In the genomic region with DNA sequence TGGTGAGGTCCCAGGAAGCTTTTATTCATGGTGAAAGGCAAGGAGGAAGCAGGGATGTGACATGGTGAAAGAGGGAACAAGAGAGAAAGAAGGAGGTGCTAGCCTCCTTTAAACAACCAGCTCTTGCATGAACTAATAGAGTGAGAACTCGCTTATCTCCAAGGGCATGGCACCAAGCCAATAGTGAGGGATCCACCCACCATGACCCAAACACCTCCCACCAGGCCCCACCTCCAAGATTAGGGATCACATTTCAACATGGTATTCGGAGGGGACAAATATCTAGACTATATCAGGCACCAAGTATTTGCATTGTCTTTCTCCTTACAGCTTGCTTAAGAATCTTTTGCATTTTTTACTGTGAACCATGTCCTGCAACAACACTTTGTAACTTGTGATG, we compare ENCODE assay signal across 14 cellular contexts.
A peak's percentile ranks its signal among the peaks of the same experiment; 100 is the strongest.
DNase-seq lines count a peak whose midpoint lies in the region; ATAC-seq and TF ChIP-seq lines count a peak whose summit lies in the region.
"Had no signal": no experiment of that assay in that cellular context is flagged by ENCODE, and none has a peak within 500 bp of the region (broad histone marks: within the 10 kb centered on the region; RNA-seq: fewer than 3 reads in every experiment).

No MANE protein-coding gene starts in this region.

- WGBS in adrenal gland, 4 donors = 14 to 30% (median 22%) methylated on average over 2 of the region's 2 CpGs
- WGBS in lung, 2 donors = 24 to 67% methylated on average over 2 of the region's 2 CpGs

- no peaks in the 10 kb centered on the region for H3K9me3 Mint-ChIP-seq in Calu3 (ENCODE audit: low read depth, unreplicated experiment)
- H3K9me3 Mint-ChIP-seq: activated CD4-positive, alpha-beta T cell treated with anti-CD3 and anti-CD28 coated beads, Interleukin-2, amount 10 ng/mL, durations not matched to agents 24 days and 14 days; activated naive CD4-positive, alpha-beta T cell treated with anti-CD3 and anti-CD28 coated beads, Interleukin-2, amount 50 U/mL, for 24 hours had no signal

- intact Hi-C loops in Calu3 (cut with micrococcal nuclease; ENCODE audit: unreplicated experiment) (no loop called here), adrenal gland (cut with DNase I) (no loop called here)

- H3K4me3 ChIP-seq in adrenal gland (no peak overlapping the region), lung (no peak overlapping the region), HAP-1 (no peak overlapping the region)

- H3K4me1 Mint-ChIP-seq in Calu3 (ENCODE audit: low read depth, unreplicated experiment) = peaks cover 8% of the 10 kb centered on the region
- H3K4me1 Mint-ChIP-seq: activated CD4-positive, alpha-beta T cell treated with anti-CD3 and anti-CD28 coated beads, Interleukin-2, amount 10 ng/mL, durations not matched to agents 24 days and 14 days; activated naive CD4-positive, alpha-beta T cell treated with anti-CD3 and anti-CD28 coated beads, Interleukin-2, amount 50 U/mL, for 24 hours had no signal

- H3K9me3 ChIP-seq in adrenal gland (replicated peaks in 1 of 3) (no peaks in the 10 kb centered on the region), lung (ENCODE audit: control insufficient read depth in 2 of 2, insufficient read depth in 1 of 2, low read length in 1 of 2) (no peaks in the 10 kb centered on the region), HAP-1 (no peaks in the 10 kb centered on the region)

- H3K27me3 ChIP-seq in adrenal gland (no peaks in the 10 kb centered on the region), lung (ENCODE audit: control insufficient read depth, insufficient read depth) (no peaks in the 10 kb centered on the region), HAP-1 (ENCODE audit: low read depth) (no peaks in the 10 kb centered on the region; the same call in 1 of the 2 replicates)

- CTCF ChIA-PET in Calu3 (lab: Charles Lee) = no interaction called here

- no peak overlapping the region for H3K4me3 Mint-ChIP-seq in Calu3 (ENCODE audit: low read depth, unreplicated experiment)
- H3K4me3 Mint-ChIP-seq: activated CD4-positive, alpha-beta T cell treated with anti-CD3 and anti-CD28 coated beads, Interleukin-2, amount 10 ng/mL, durations not matched to agents 24 days and 14 days; activated naive CD4-positive, alpha-beta T cell treated with anti-CD3 and anti-CD28 coated beads, Interleukin-2, amount 50 U/mL, for 24 hours had no signal

- peaks cover 0 to 5% of the 10 kb centered on the region in 2 donors for H3K4me1 ChIP-seq in adrenal gland (replicated peaks in 1 of 2)
- H3K4me1 ChIP-seq in lung (ENCODE audit: control insufficient read depth in 2 of 2, insufficient read depth in 2 of 2, low read length in 2 of 2) = peaks cover 0 to 5% of the 10 kb centered on the region in 2 donors
- H3K4me1 ChIP-seq in HAP-1 = no peaks in the 10 kb centered on the region

- BruUV-seq in Calu3 (replicated peaks; lab: Mats Ljungman, UMichigan) = no TSS peak

- H3K27ac ChIP-seq in adrenal gland (no peak overlapping the region), lung (ENCODE audit: low read depth in 1 of 2, low read length in 1 of 2) (no peak overlapping the region)

- peaks cover 77% of the 10 kb centered on the region for H3K27me3 Mint-ChIP-seq in Calu3 (ENCODE audit: unreplicated experiment)

- peak; percentile 45 for DNase-seq in Calu3
- peak in 61 of 76 experiments; percentile 2 to 71 (median 31) for DNase-seq in HUDEP-2 (lab: John Stamatoyannopoulos, UW; ENCODE audit: unreplicated experiment in 76 of 76)
- peak; percentile 26 to 69 (median 56) for DNase-seq in adrenal gland
- DNase-seq in lung (ENCODE audit: low spot score) = peak; percentile 31
- no peak for DNase-seq in GM13976 (ENCODE audit: low spot score)
- no peak for DNase-seq in HAP-1 (ENCODE audit: low spot score in 2 of 2)
- DNase-seq: activated CD4-positive, alpha-beta T cell treated with anti-CD3 and anti-CD28 coated beads, Interleukin-2, amount 10 ng/mL, durations not matched to agents 24 days and 14 days; C1 segment of cervical spinal cord; central memory CD4-positive, alpha-beta T cell; DMS79 treated with DMSO at 0.1 percent for 48 hours; occipital lobe; stimulated activated naive CD4-positive, alpha-beta T cell treated with Interleukin-2 at 50 U/mL for 16 hours had no signal

- TF ChIP-seq POLR2A in adrenal gland (IDR thresholded peaks at IDR 0.05) = no peak

- TF ChIP-seq CTCF in Calu3 (IDR thresholded peaks at IDR 0.05; ENCODE audit: unreplicated experiment) = no peak
- no peak for TF ChIP-seq CTCF in adrenal gland (IDR thresholded peaks at IDR 0.05)
- no peak for TF ChIP-seq CTCF in lung (IDR thresholded peaks at IDR 0.05; ENCODE audit: control extremely low read depth, extremely low read depth)
- no peak for TF ChIP-seq CTCF in GM13976 (IDR thresholded peaks at IDR 0.05; ENCODE audit: borderline replicate concordance, control extremely low read depth, extremely low read depth, insufficient read depth, missing control alignments)

- ATAC-seq in lung (ENCODE audit: insufficient read depth, low FRiP score) = no peak
- no peak for ATAC-seq in HG03439 (IDR thresholded peaks at IDR 0.05; ENCODE audit: unreplicated experiment)

- no peaks in the 10 kb centered on the region for H3K36me3 Mint-ChIP-seq in Calu3 (ENCODE audit: insufficient read depth, unreplicated experiment)
- H3K36me3 Mint-ChIP-seq: activated naive CD4-positive, alpha-beta T cell treated with anti-CD3 and anti-CD28 coated beads, Interleukin-2, amount 50 U/mL, for 24 hours had no signal

- H3K27ac Mint-ChIP-seq in Calu3 (ENCODE audit: unreplicated experiment) = no peak overlapping the region
- H3K27ac Mint-ChIP-seq: activated CD4-positive, alpha-beta T cell treated with anti-CD3 and anti-CD28 coated beads, Interleukin-2, amount 10 ng/mL, durations not matched to agents 24 days and 14 days; activated naive CD4-positive, alpha-beta T cell treated with anti-CD3 and anti-CD28 coated beads, Interleukin-2, amount 50 U/mL, for 24 hours had no signal

- in situ Hi-C loops in GM13976 (cut with MboI; ENCODE audit: low sequenced_read_pairs, unreplicated experiment) = no loop called here
- in situ Hi-C loops in HAP-1 (cut with MboI; ENCODE audit: low sequenced_read_pairs) = no loop called here

- H3K36me3 ChIP-seq in adrenal gland (replicated peaks in 1 of 2) = no peaks in the 10 kb centered on the region
- no peaks in the 10 kb centered on the region for H3K36me3 ChIP-seq in lung (ENCODE audit: control insufficient read depth in 2 of 2, insufficient read depth in 2 of 2, low read length in 2 of 2)
- H3K36me3 ChIP-seq in HAP-1 (replicated peaks) = no peaks in the 10 kb centered on the region

Comparison
In these comparisons a context has a peak if more than half of its experiments do, and no peak if none do; other contexts are left out.
1. DNase-seq: peak in Calu3 (single experiment), HUDEP-2 (61 of 76), adrenal gland (7 of 7) and lung (single experiment); none in GM13976 (single experiment) and HAP-1 (0 of 2).